Comparison of ENCODE assay signal across 22 cellular contexts in genomic region chrX:107304141-107304540, GRCh38.
"Had no signal": no experiment of that assay in that cellular context is flagged by ENCODE, and none has a peak within 500 bp of the region (broad histone marks: within the 10 kb centered on the region; RNA-seq: fewer than 3 reads in every experiment).

No MANE protein-coding gene starts in this region.

- ATAC-seq: natural killer cell; psoas muscle; right cardiac atrium; right lobe of liver; stimulated activated effector memory CD8-positive, alpha-beta T cell treated with anti-CD3 and anti-CD28 coated beads, Interleukin-12 subunit alpha, Interleukin-12 subunit beta, amount 100 ng/mL, for 72 hours; stimulated activated naive B cell treated with anti-CD40 and anti-IgM and Interleukin-4, amounts not matched to agents 10 μg/mL and 1 μg/mL and 100 μg/mL, for 72 hours; upper lobe of right lung had no signal

- FAIRE-seq: small intestine had no signal

- DNase-seq: natural killer cell; occipital lobe; ovary; posterior cingulate gyrus; psoas muscle; right cardiac atrium; right lobe of liver; sigmoid colon; small intestine; stimulated activated CD4-positive, alpha-beta T cell treated with anti-CD3 and anti-CD28 coated beads, Interleukin-15, amount 100 ng/mL, for 24 hours; stimulated activated CD4-positive, alpha-beta T cell treated with anti-CD3 and anti-CD28 coated beads, Interleukin-2, amount 100 ng/mL, for 24 hours; stimulated activated CD4-positive, alpha-beta T cell treated with anti-CD3 and anti-CD28 coated beads, Interleukin-2, amount 100 ng/mL, for 48 hours; stimulated activated CD4-positive, alpha-beta T cell treated with anti-CD3 and anti-CD28 coated beads, Interleukin-4, amount 100 ng/mL, for 24 hours; stimulated activated naive B cell treated with anti-CD40 and anti-IgM and Interleukin-4, amounts not matched to agents 10 μg/mL and 1 μg/mL and 100 μg/mL, for 72 hours; stimulated activated naive CD4-positive, alpha-beta T cell treated with Interleukin-2 at 50 U/mL for 16 hours; stomach; testis; tibial artery; transverse colon; upper lobe of right lung; uterus had no signal
